Comparison of ENCODE assay signal across 1 cellular context in the genomic region with DNA sequence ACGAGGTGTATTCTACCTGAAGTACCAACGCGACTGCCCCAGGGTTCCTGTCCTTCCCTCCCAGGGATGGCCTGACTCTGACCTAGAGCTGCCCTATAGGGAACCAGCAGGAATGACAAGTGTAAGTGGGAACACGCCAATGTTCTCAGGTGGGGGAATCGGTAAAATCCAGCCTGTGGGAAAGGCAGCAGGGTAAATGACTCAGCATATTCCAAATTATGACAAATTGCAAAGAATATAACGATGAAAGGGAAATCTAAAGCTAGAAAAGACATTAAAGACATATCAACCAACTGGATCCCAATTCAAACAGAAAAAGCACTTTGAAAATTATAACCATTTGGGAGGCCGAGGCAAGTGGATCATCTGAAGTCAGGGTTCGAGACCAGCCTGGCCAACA.
TF ChIP-seq lines count a peak whose summit lies in the region.

No MANE protein-coding gene starts in this region.

TF ChIP-seq in A549, 52 proteins besides CTCF, POLR2A, EP300 and RAD21:
- TF ChIP-seq NFE2L2 (conservative IDR thresholded peaks at IDR 0.05; ENCODE audit: low read length) (peak; percentile 90), FOSL2 (IDR thresholded peaks at IDR 0.05) (no peak), FOSL2 (CRISPR knock-in tag; IDR thresholded peaks at IDR 0.05) (0 out of 2 replicates have a peak, but pooled peaks have one; percentile 8), KDM5A (IDR thresholded peaks at IDR 0.05) (no peak), CEBPB (IDR thresholded peaks at IDR 0.05) (no peak), MAFK (IDR thresholded peaks at IDR 0.05; ENCODE audit: partially characterized antibody) (peak; percentile 95), CHD4 (IDR thresholded peaks at IDR 0.05; ENCODE audit: borderline replicate concordance) (no peak), GATA3 (IDR thresholded peaks at IDR 0.05; ENCODE audit: borderline replicate concordance) (no peak), TP53 (CRISPR knock-in tag; IDR thresholded peaks at IDR 0.05) (no peak), SMC3 (IDR thresholded peaks at IDR 0.05) (no peak)
